15 cellular contexts compared by ENCODE assay signal in genomic region chr18:34321075-34321474, GRCh38.
DNase-seq lines count a peak whose midpoint lies in the region; ATAC-seq lines count a peak whose summit lies in the region.
"Had no signal": no experiment of that assay in that cellular context is flagged by ENCODE, and none has a peak within 500 bp of the region (broad histone marks: within the 10 kb centered on the region; RNA-seq: fewer than 3 reads in every experiment).

No MANE protein-coding gene starts in this region.

- H3K36me3 Mint-ChIP-seq in effector memory CD8-positive, alpha-beta T cell (ENCODE audit: insufficient read depth) = no peaks in the 10 kb centered on the region
- H3K36me3 Mint-ChIP-seq: type B pancreatic cell had no signal

- no peaks in the 10 kb centered on the region for H3K4me1 Mint-ChIP-seq in effector memory CD8-positive, alpha-beta T cell (ENCODE audit: low read depth in 2 of 2)
- H3K4me1 Mint-ChIP-seq: nephron progenitor cell had no signal

- no peak overlapping the region for H3K4me3 Mint-ChIP-seq in effector memory CD8-positive, alpha-beta T cell
- H3K4me3 Mint-ChIP-seq: activated T-cell treated with anti-CD3 and anti-CD28 coated beads, Interleukin-2, amount 50 U/mL, for 72 hours; nephron progenitor cell; type B pancreatic cell had no signal

- no peak overlapping the region for H3K27ac Mint-ChIP-seq in effector memory CD8-positive, alpha-beta T cell
- H3K27ac Mint-ChIP-seq: activated T-cell treated with anti-CD3 and anti-CD28 coated beads, Interleukin-2, amount 50 U/mL, for 72 hours; nephron progenitor cell; type B pancreatic cell had no signal

- DNase-seq in germinal center (ENCODE audit: low spot score) (no peak), NCI-H2029 (lab: John Stamatoyannopoulos, UW) (no peak)
- no peak for DNase-seq in effector memory CD8-positive, alpha-beta T cell
- DNase-seq: activated T-cell treated with anti-CD3 and anti-CD28 coated beads, Interleukin-2, amount 50 U/mL, for 72 hours; DMS153; NCI-H524; nephron progenitor cell; SIG-M5 had no signal

- ATAC-seq in GM18499 (IDR thresholded peaks at IDR 0.05; ENCODE audit: insufficient read depth, unreplicated experiment) (peak; percentile 88), GM19438 (IDR thresholded peaks at IDR 0.05; ENCODE audit: low read depth, unreplicated experiment) (peak; percentile 66), HG02840 (IDR thresholded peaks at IDR 0.05; ENCODE audit: low FRiP score, unreplicated experiment) (peak; percentile 88), HG03457 (IDR thresholded peaks at IDR 0.05; ENCODE audit: unreplicated experiment) (peak; percentile 73), GM21447 (IDR thresholded peaks at IDR 0.05; ENCODE audit: unreplicated experiment) (no peak)
- no peak for ATAC-seq in effector memory CD8-positive, alpha-beta T cell (replicated peaks)
- ATAC-seq: activated CD4-positive, CD25-positive, alpha-beta regulatory T cell treated with anti-CD3 and anti-CD28 coated beads, Interleukin-2, amount 50 U/mL, for 24 hours; activated T-cell treated with anti-CD3 and anti-CD28 coated beads, Interleukin-2, amount 50 U/mL, for 72 hours had no signal

- H3K9me3 Mint-ChIP-seq in effector memory CD8-positive, alpha-beta T cell = peaks cover 6 to 18% of the 10 kb centered on the region in 2 donors
- H3K9me3 Mint-ChIP-seq: nephron progenitor cell, type B pancreatic cell had no signal

- no peaks in the 10 kb centered on the region for H3K27me3 Mint-ChIP-seq in effector memory CD8-positive, alpha-beta T cell
- H3K27me3 Mint-ChIP-seq: type B pancreatic cell had no signal

Comparison
In these comparisons a context has a peak if more than half of its experiments do, and no peak if none do; other contexts are left out.
1. ATAC-seq: peak in GM18499 (single experiment), GM19438 (single experiment), HG02840 (single experiment) and HG03457 (single experiment); none in effector memory CD8-positive, alpha-beta T cell (single experiment) and GM21447 (single experiment).